Comparison of ENCODE assay signal across 16 cellular contexts in the genomic region with DNA sequence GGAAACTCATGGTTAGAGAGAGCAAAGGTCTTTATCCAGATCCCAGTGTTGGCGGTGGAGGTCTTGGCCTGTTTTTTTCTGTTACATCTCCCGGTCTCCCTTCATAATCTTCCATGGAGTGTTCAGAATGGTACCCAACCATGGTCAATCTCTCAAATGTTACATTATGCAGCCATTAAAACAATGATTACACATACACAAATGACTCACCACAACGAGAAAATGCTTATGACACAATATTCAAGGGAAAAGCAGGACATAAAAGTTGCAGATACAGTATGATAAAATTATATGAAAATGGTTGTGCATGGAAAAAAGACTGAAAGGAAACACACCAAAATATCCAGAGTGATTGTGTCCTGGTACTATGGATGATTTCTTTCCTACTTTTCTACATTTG. TPM values are rescaled to one million over a fixed set of nuclear protein-coding genes. Genes with fewer than 3 reads are reported as not detected.
DNase-seq lines count a peak whose midpoint lies in the region; ATAC-seq and TF ChIP-seq lines count a peak whose summit lies in the region.
"Had no signal": no experiment of that assay in that cellular context is flagged by ENCODE, and none has a peak within 500 bp of the region (broad histone marks: within the 10 kb centered on the region; RNA-seq: fewer than 3 reads in every experiment).

No MANE protein-coding gene starts in this region.

- peak overlapping the region; percentile 47 for H3K4me3 Mint-ChIP-seq in chondrocyte (ENCODE audit: unreplicated experiment)
- peak overlapping the region in 6 of 8 donors; percentile 49 to 90 (median 83) for H3K4me3 Mint-ChIP-seq in naive B cell
- no peak overlapping the region for H3K4me3 Mint-ChIP-seq in progenitor cell of endocrine pancreas (ENCODE audit: low read depth)

- no peaks in the 10 kb centered on the region for H3K9me3 ChIP-seq in HUES64 (ENCODE audit: insufficient read depth, low read depth, low read length)
- H3K9me3 ChIP-seq: body of pancreas, gastroesophageal sphincter had no signal

- no peaks in the 10 kb centered on the region for H3K36me3 Mint-ChIP-seq in chondrocyte (ENCODE audit: low read depth)
- no peaks in the 10 kb centered on the region for H3K36me3 Mint-ChIP-seq in naive B cell
- no peaks in the 10 kb centered on the region for H3K36me3 Mint-ChIP-seq in progenitor cell of endocrine pancreas (ENCODE audit: insufficient read depth)
- H3K36me3 Mint-ChIP-seq: activated CD4-positive, alpha-beta memory T cell treated with anti-CD3 and anti-CD28 coated beads for 36 hours; stimulated activated naive B cell treated with anti-CD40 and anti-IgM and Interleukin-4, amounts not matched to agents 10 μg/mL and 1 μg/mL and 100 μg/mL, for 72 hours had no signal

- DNase-seq in CD1c-positive myeloid dendritic cell (ENCODE audit: extremely low spot score) (peak; percentile 35), chondrocyte (ENCODE audit: low spot score) (no peak), naive B cell (no peak), posterior cingulate gyrus (no peak), cerebellar cortex (ENCODE audit: low spot score) (no peak), progenitor cell of endocrine pancreas (ENCODE audit: low spot score, unreplicated experiment) (no peak), nucleus accumbens (lab: John Stamatoyannopoulos, UW) (no peak)
- DNase-seq: activated CD4-positive, alpha-beta memory T cell treated with anti-CD3 and anti-CD28 coated beads for 36 hours; body of pancreas; DMS153; islet precursor cell; NCI-H1694; NCI-H446; stimulated activated naive B cell treated with anti-CD40 and anti-IgM and Interleukin-4, amounts not matched to agents 10 μg/mL and 1 μg/mL and 100 μg/mL, for 72 hours had no signal

- peaks cover 9% of the 10 kb centered on the region; the same call in 1 of the 2 replicates for H3K27me3 ChIP-seq in HUES64 (ENCODE audit: insufficient read depth, low read length)
- H3K27me3 ChIP-seq: body of pancreas had no signal

- H3K27ac Mint-ChIP-seq in chondrocyte (ENCODE audit: unreplicated experiment) (no peak overlapping the region), naive B cell (peak overlapping the region in 1 of 6 donors; percentile 38), progenitor cell of endocrine pancreas (no peak overlapping the region)
- H3K27ac Mint-ChIP-seq: activated CD4-positive, alpha-beta memory T cell treated with anti-CD3 and anti-CD28 coated beads for 36 hours had no signal

- H3K27ac ChIP-seq in HUES64 (ENCODE audit: low read depth, low read length): no peak overlapping the region
- H3K27ac ChIP-seq: body of pancreas had no signal

- H3K9me3 Mint-ChIP-seq in chondrocyte (ENCODE audit: low read depth) (no peaks in the 10 kb centered on the region), naive B cell (no peaks in the 10 kb centered on the region), progenitor cell of endocrine pancreas (ENCODE audit: low read depth) (no peaks in the 10 kb centered on the region)
- H3K9me3 Mint-ChIP-seq: activated CD4-positive, alpha-beta memory T cell treated with anti-CD3 and anti-CD28 coated beads for 36 hours; stimulated activated naive B cell treated with anti-CD40 and anti-IgM and Interleukin-4, amounts not matched to agents 10 μg/mL and 1 μg/mL and 100 μg/mL, for 72 hours had no signal

- intact Hi-C loops in posterior cingulate gyrus (cut with DNase I): no loop called here

- no peaks in the 10 kb centered on the region for H3K36me3 ChIP-seq in HUES64 (ENCODE audit: insufficient read depth, low read length)
- H3K36me3 ChIP-seq: gastroesophageal sphincter had no signal

- H3K4me3 ChIP-seq in HUES64 (ENCODE audit: low read length): peak overlapping the region; percentile 63; the same call in 1 of the 2 replicates
- H3K4me3 ChIP-seq: body of pancreas had no signal

- WGBS in HUES64: 87% methylated on average over 3 of the region's 3 CpGs

- TF ChIP-seq CTCF in chondrocyte (IDR thresholded peaks at IDR 0.05) (no peak), progenitor cell of endocrine pancreas (IDR thresholded peaks at IDR 0.05; ENCODE audit: unreplicated experiment) (no peak)

- H3K9ac ChIP-seq in HUES64 (ENCODE audit: low read depth, low read length): no peak overlapping the region

- peaks cover 22% of the 10 kb centered on the region; the same call in 1 of the 2 replicates for H3K4me1 ChIP-seq in HUES64 (ENCODE audit: insufficient read depth, low read length)

- ATAC-seq in naive B cell (ENCODE audit: low read depth in 2 of 2): no peak
- ATAC-seq: gastroesophageal sphincter; stimulated activated naive B cell treated with anti-CD40 and anti-IgM and Interleukin-4, amounts not matched to agents 10 μg/mL and 1 μg/mL and 100 μg/mL, for 72 hours had no signal

- H3K27me3 Mint-ChIP-seq in chondrocyte (ENCODE audit: low read depth) (no peaks in the 10 kb centered on the region), naive B cell (peaks cover 0 to 7% (median 0%) of the 10 kb centered on the region in 3 donors), progenitor cell of endocrine pancreas (peaks cover 29% of the 10 kb centered on the region)

- H3K4me1 Mint-ChIP-seq in chondrocyte (ENCODE audit: low read depth) (peaks cover 6% of the 10 kb centered on the region), naive B cell (peaks cover 0 to 11% (median 0%) of the 10 kb centered on the region in 3 donors), progenitor cell of endocrine pancreas (ENCODE audit: low read depth) (peaks cover 2% of the 10 kb centered on the region)

RNA-seq across cellular contexts. Expression of a gene that starts 17.8 kb away (rescaled TPM):
- polyA plus RNA-seq in HUES64 (2013, experiment 1 of 2): 92.5 TPM
- polyA plus RNA-seq in HUES64 (2013, experiment 2 of 2): 101 TPM
- 126 to 132 TPM (median 129 TPM) in 3 replicates for total RNA-seq in chondrocyte
- 10 to 100 TPM in 3 of 6 donors, 1 to 10 TPM in 3; 5.8 to 19.6 (median 10.0) TPM for polyA plus RNA-seq in naive B cell (ENCODE audit: low read depth in 6 of 6)
- total RNA-seq in progenitor cell of endocrine pancreas: 246 and 250 TPM in 2 replicates
